In the genomic region with DNA sequence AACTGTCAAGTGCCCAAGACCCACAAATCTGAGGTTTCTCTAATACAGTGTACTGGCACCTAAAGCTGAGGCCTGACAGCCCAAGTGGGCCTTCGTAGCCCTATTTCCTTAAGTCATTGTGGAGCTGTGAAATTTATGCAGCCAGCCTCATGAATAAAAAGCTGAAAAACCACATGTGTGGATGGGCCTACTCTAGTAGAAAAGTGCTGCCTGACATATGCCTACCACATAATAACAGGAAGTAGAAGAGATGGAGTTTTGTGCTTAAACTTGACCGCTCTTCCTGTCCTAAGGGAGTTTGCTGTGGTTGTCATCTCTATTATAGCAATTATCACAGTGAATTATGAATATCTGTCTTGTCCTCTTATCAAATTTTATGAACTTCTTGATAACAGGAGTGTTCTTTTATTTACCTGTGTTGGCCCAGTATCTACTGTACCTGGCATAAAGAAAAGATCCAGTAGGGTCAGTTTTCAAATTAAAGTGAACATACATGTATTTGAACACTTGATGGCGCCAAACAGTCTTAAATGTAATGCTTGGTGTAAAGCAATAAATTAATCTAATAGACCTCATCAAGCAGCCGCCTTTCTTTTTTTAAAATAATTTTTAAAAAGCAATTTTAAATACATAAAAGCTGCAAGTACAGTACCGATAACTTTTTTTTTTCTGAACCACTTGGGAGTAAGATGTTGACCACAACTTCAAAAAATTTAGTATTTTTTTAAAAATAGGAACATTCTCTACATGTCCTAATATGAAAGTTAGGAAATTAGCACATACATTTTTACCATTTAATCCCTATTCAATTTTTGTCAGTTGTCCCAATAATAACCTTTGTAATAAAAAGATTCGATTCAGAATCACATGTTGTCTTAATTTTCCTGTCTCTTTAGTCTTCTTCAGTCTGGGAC, we compare ENCODE assay signal across 8 cellular contexts. TPM values are rescaled to one million over a fixed set of nuclear protein-coding genes. Genes with fewer than 3 reads are reported as not detected.
DNase-seq lines count a peak whose midpoint lies in the region; ATAC-seq and TF ChIP-seq lines count a peak whose summit lies in the region.

No MANE protein-coding gene starts in this region.

- H3K9me3 ChIP-seq in upper lobe of right lung = no peaks in the 10 kb centered on the region

- intact Hi-C loops in upper lobe of right lung (cut with DNase I) = no loop called here

- H3K27ac ChIP-seq in upper lobe of right lung = no peak overlapping the region

- no peaks in the 10 kb centered on the region for H3K36me3 ChIP-seq in upper lobe of right lung

- H3K27me3 ChIP-seq in upper lobe of right lung = no peaks in the 10 kb centered on the region

- peak; percentile 57 for TF ChIP-seq CTCF in upper lobe of right lung (IDR thresholded peaks at IDR 0.05)

- ATAC-seq in GM18502 (IDR thresholded peaks at IDR 0.05; ENCODE audit: poor library complexity, unreplicated experiment) (peak; percentile 78), HG03025 (IDR thresholded peaks at IDR 0.05; ENCODE audit: low FRiP score, unreplicated experiment) (peak; percentile 68), upper lobe of right lung (peak; percentile 71)

- H3K4me1 ChIP-seq in upper lobe of right lung = no peaks in the 10 kb centered on the region

- DNase-seq in AG20443 (ENCODE audit: low spot score) (peak; percentile 35), NCI-H2171 (lab: John Stamatoyannopoulos, UW) (peak; percentile 54), astrocyte of the hippocampus (ENCODE audit: low read depth, low spot score) (peak; percentile 56), kidney glomerular epithelial cell (lab: John Stamatoyannopoulos, UW) (peak; percentile 62), upper lobe of right lung (no peak)
- no peak for DNase-seq in stimulated activated CD4-positive, alpha-beta T cell treated with anti-CD3 and anti-CD28 coated beads, Interleukin-2, amount 100 ng/mL, for 24 hours

- H3K4me3 ChIP-seq in upper lobe of right lung = no peak overlapping the region

RNA-seq across cellular contexts. Expression of a gene that starts 51.0 kb away (rescaled TPM):
- 10.8 TPM for total RNA-seq in upper lobe of right lung

RNA-seq across cellular contexts. Expression of a gene that starts 53.3 kb away (rescaled TPM):
- total RNA-seq in upper lobe of right lung = not detected

Comparison
In these comparisons a context has a peak if more than half of its experiments do, and no peak if none do; other contexts are left out.
1. DNase-seq: peak in AG20443 (single experiment), NCI-H2171 (single experiment), astrocyte of the hippocampus (single experiment) and kidney glomerular epithelial cell (single experiment); none in upper lobe of right lung (single experiment) and stimulated activated CD4-positive, alpha-beta T cell treated with anti-CD3 and anti-CD28 coated beads, Interleukin-2, amount 100 ng/mL, for 24 hours (0 of 2).
2. Peak in every context shown above with its lines, with median percentiles within 50 percentile points of each other: ATAC-seq.